ENCODE assay signal across 30 cellular contexts in genomic region chr6:167660944-167661343, GRCh38.
DNase-seq lines count a peak whose midpoint lies in the region; ATAC-seq, FAIRE-seq and TF ChIP-seq lines count a peak whose summit lies in the region.
"Had no signal": no experiment of that assay in that cellular context is flagged by ENCODE, and none has a peak within 500 bp of the region (broad histone marks: within the 10 kb centered on the region; RNA-seq: fewer than 3 reads in every experiment).

No MANE protein-coding gene starts in this region.

- peaks cover 5% of the 10 kb centered on the region for H3K4me1 ChIP-seq in astrocyte (ENCODE audit: insufficient read depth, low read length)
- H3K4me1 ChIP-seq in mesodermal cell (ENCODE audit: control insufficient read depth, insufficient read depth, low read length, poor library complexity, severe bottlenecking) = peaks cover 21% of the 10 kb centered on the region
- H3K4me1 ChIP-seq in smooth muscle cell (ENCODE audit: low read depth) = peaks cover 4% of the 10 kb centered on the region
- no peaks in the 10 kb centered on the region for H3K4me1 ChIP-seq in CD8-positive, alpha-beta T cell (ENCODE audit: insufficient read depth, low read length)
- H3K4me1 ChIP-seq: BE2C, gastrocnemius medialis, right atrium auricular region, tibial artery had no signal

- H3K36me3 ChIP-seq in astrocyte (ENCODE audit: insufficient read depth, low read length) = no peaks in the 10 kb centered on the region
- H3K36me3 ChIP-seq in mesodermal cell (ENCODE audit: control insufficient read depth, insufficient read depth, low read length) = no peaks in the 10 kb centered on the region
- H3K36me3 ChIP-seq in smooth muscle cell (ENCODE audit: low read depth) = no peaks in the 10 kb centered on the region
- no peaks in the 10 kb centered on the region for H3K36me3 ChIP-seq in CD8-positive, alpha-beta T cell (ENCODE audit: insufficient read depth, low read length)
- H3K36me3 ChIP-seq: BE2C, brain microvascular endothelial cell, gastrocnemius medialis, left ventricle myocardium inferior, ovary, right atrium auricular region, tibial artery had no signal

- peaks cover 22% of the 10 kb centered on the region for H3K4me1 Mint-ChIP-seq in astrocyte (ENCODE audit: low read depth, unreplicated experiment)
- no peaks in the 10 kb centered on the region for H3K4me1 Mint-ChIP-seq in CD8-positive, alpha-beta T cell (ENCODE audit: low read depth)
- H3K4me1 Mint-ChIP-seq: activated CD4-positive, alpha-beta T cell treated with anti-CD3 and anti-CD28 coated beads for 36 hours; naive B cell had no signal

- H3K9ac ChIP-seq in astrocyte (ENCODE audit: low read length) = no peak overlapping the region
- H3K9ac ChIP-seq in smooth muscle cell (ENCODE audit: low read depth) = no peak overlapping the region

- no peak for DNase-seq in astrocyte (ENCODE audit: low read depth)
- peak; percentile 57 for DNase-seq in islet precursor cell
- DNase-seq in smooth muscle cell (lab: John Stamatoyannopoulos, UW; ENCODE audit: unreplicated experiment) = no peak
- DNase-seq in activated CD4-positive, alpha-beta T cell treated with anti-CD3 and anti-CD28 coated beads, Interleukin-2, amount 50 U/mL, for 4 hours = no peak
- no peak for DNase-seq in CD8-positive, alpha-beta T cell
- DNase-seq in T1000 (lab: John Stamatoyannopoulos, UW) = no peak
- DNase-seq: activated CD4-positive, alpha-beta T cell treated with anti-CD3 and anti-CD28 coated beads for 36 hours; activated CD8-positive, alpha-beta T cell treated with anti-CD3 and anti-CD28 coated beads, Interleukin-2, amount 10 ng/mL, durations not matched to agents 7 days and 5 days; activated naive CD4-positive, alpha-beta T cell treated with anti-CD3 and anti-CD28 coated beads for 36 hours; BE2C; brain microvascular endothelial cell; DMS153; gastrocnemius medialis; H7; left ventricle myocardium inferior; midbrain; naive B cell; NCI-H1417 treated with DMSO at 0.1 percent for 48 hours; NCI-H2081 treated with DMSO at 0.1 percent for 48 hours; NCI-H2227 treated with DMSO at 0.1 percent for 48 hours; NCI-H526; NK-92 treated with Interleukin-12 subunit alpha and Interleukin-12 subunit beta, amount 100 ng/mL, for 24 hours; Right ventricle myocardium superior; tibial artery had no signal

- H3K4me3 Mint-ChIP-seq in astrocyte (ENCODE audit: unreplicated experiment) = no peak overlapping the region
- H3K4me3 Mint-ChIP-seq in CD8-positive, alpha-beta T cell = no peak overlapping the region
- H3K4me3 Mint-ChIP-seq: activated CD4-positive, alpha-beta T cell treated with anti-CD3 and anti-CD28 coated beads for 36 hours; activated CD8-positive, alpha-beta T cell treated with anti-CD3 and anti-CD28 coated beads, Interleukin-2, amount 10 ng/mL, durations not matched to agents 7 days and 5 days; activated naive CD4-positive, alpha-beta T cell treated with anti-CD3 and anti-CD28 coated beads for 36 hours; naive B cell had no signal

- intact Hi-C loops in CD8-positive, alpha-beta T cell (cut with DNase I, micrococcal nuclease) = no loop called here

- H3K9me3 ChIP-seq in astrocyte (ENCODE audit: insufficient read depth, low read depth, low read length) = no peaks in the 10 kb centered on the region
- H3K9me3 ChIP-seq in mesodermal cell (ENCODE audit: control insufficient read depth, low read length) = peaks cover 9% of the 10 kb centered on the region
- H3K9me3 ChIP-seq in smooth muscle cell (replicated peaks; ENCODE audit: low read depth) = no peaks in the 10 kb centered on the region
- no peaks in the 10 kb centered on the region for H3K9me3 ChIP-seq in CD8-positive, alpha-beta T cell (ENCODE audit: low read length)
- H3K9me3 ChIP-seq: BE2C, gastrocnemius medialis, left ventricle myocardium inferior, ovary, right atrium auricular region, tibial artery had no signal

- 68 to 80% methylated on average over 4 to 5 of the region's 8 CpGs for WGBS in mesodermal cell (ENCODE audit: insufficient coverage in 2 of 2), 2 experiments
- 70% methylated on average over 8 of the region's 8 CpGs for WGBS in smooth muscle cell (ENCODE audit: low lambda C conversion rate)

- H3F3A ChIP-seq in smooth muscle cell (ENCODE audit: low read depth) = no peaks in the 10 kb centered on the region

- H3K4me2 ChIP-seq in astrocyte (ENCODE audit: low read length) = no peak overlapping the region
- H3K4me2 ChIP-seq in smooth muscle cell = peak overlapping the region; percentile 34

- no peaks in the 10 kb centered on the region for H4K20me1 ChIP-seq in astrocyte (ENCODE audit: insufficient read depth, low read length)
- no peaks in the 10 kb centered on the region for H4K20me1 ChIP-seq in smooth muscle cell (ENCODE audit: low read depth)

- no peak overlapping the region for H2AFZ ChIP-seq in astrocyte (ENCODE audit: low read depth, low read length)
- H2AFZ ChIP-seq in smooth muscle cell (ENCODE audit: low read depth) = no peak overlapping the region

- POLR2A ChIA-PET in CD8-positive, alpha-beta T cell (lab: Charles Lee) = no interaction called here

- H3K27me3 ChIP-seq in astrocyte (ENCODE audit: insufficient read depth, low read length) (peaks cover 3% of the 10 kb centered on the region), smooth muscle cell (ENCODE audit: low read depth) (no peaks in the 10 kb centered on the region)
- no peaks in the 10 kb centered on the region for H3K27me3 ChIP-seq in CD8-positive, alpha-beta T cell (ENCODE audit: insufficient read depth, low read length)
- H3K27me3 ChIP-seq: BE2C, brain microvascular endothelial cell, gastrocnemius medialis, ovary, right atrium auricular region had no signal

- H3K9me3 Mint-ChIP-seq in astrocyte (ENCODE audit: unreplicated experiment) = peaks cover 6% of the 10 kb centered on the region
- H3K9me3 Mint-ChIP-seq in CD8-positive, alpha-beta T cell = no peaks in the 10 kb centered on the region
- H3K9me3 Mint-ChIP-seq: activated naive CD4-positive, alpha-beta T cell treated with anti-CD3 and anti-CD28 coated beads for 36 hours had no signal

- no peaks in the 10 kb centered on the region for H3K36me3 Mint-ChIP-seq in astrocyte (ENCODE audit: low read depth, unreplicated experiment)
- H3K36me3 Mint-ChIP-seq in CD8-positive, alpha-beta T cell = no peaks in the 10 kb centered on the region
- H3K36me3 Mint-ChIP-seq: naive B cell had no signal

- CTCF ChIA-PET in CD8-positive, alpha-beta T cell (lab: Charles Lee) = no interaction called here

- FAIRE-seq in astrocyte (lab: Jason Lieb, UNC) = no peak
- FAIRE-seq: GM12891 had no signal

- H3K27me3 Mint-ChIP-seq in astrocyte (ENCODE audit: low read depth, unreplicated experiment) = peaks cover 2% of the 10 kb centered on the region
- H3K27me3 Mint-ChIP-seq in CD8-positive, alpha-beta T cell (ENCODE audit: low read depth) = no peaks in the 10 kb centered on the region

- H3K27ac Mint-ChIP-seq in astrocyte (ENCODE audit: unreplicated experiment) = peak overlapping the region; percentile 89
- no peak overlapping the region for H3K27ac Mint-ChIP-seq in CD8-positive, alpha-beta T cell
- H3K27ac Mint-ChIP-seq: activated CD4-positive, alpha-beta T cell treated with anti-CD3 and anti-CD28 coated beads for 36 hours; activated CD8-positive, alpha-beta T cell treated with anti-CD3 and anti-CD28 coated beads, Interleukin-2, amount 10 ng/mL, durations not matched to agents 7 days and 5 days; activated naive CD4-positive, alpha-beta T cell treated with anti-CD3 and anti-CD28 coated beads for 36 hours; naive B cell had no signal

- H3K4me3 ChIP-seq in astrocyte (ENCODE audit: insufficient read depth, low read depth, low read length) (no peak overlapping the region), mesodermal cell (ENCODE audit: extremely low read depth, insufficient read depth, low read length, poor library complexity, severe bottlenecking) (no peak overlapping the region), smooth muscle cell (no peak overlapping the region)
- no peak overlapping the region for H3K4me3 ChIP-seq in CD8-positive, alpha-beta T cell (ENCODE audit: low read depth, low read length)
- H3K4me3 ChIP-seq: dorsolateral prefrontal cortex, gastrocnemius medialis, left ventricle myocardium inferior, ovary, right atrium auricular region, tibial artery had no signal

- H3K79me2 ChIP-seq in astrocyte (ENCODE audit: insufficient read depth, low read length) (no peaks in the 10 kb centered on the region), smooth muscle cell (ENCODE audit: low read depth) (no peaks in the 10 kb centered on the region)

- H3K27ac ChIP-seq in astrocyte (ENCODE audit: low read depth, low read length) (no peak overlapping the region), mesodermal cell (ENCODE audit: low read depth, low read length, severe bottlenecking) (peak overlapping the region; percentile 45), smooth muscle cell (ENCODE audit: low read depth) (no peak overlapping the region)
- H3K27ac ChIP-seq in CD8-positive, alpha-beta T cell (ENCODE audit: low read depth, low read length) = no peak overlapping the region
- H3K27ac ChIP-seq: brain microvascular endothelial cell, dorsolateral prefrontal cortex, gastrocnemius medialis, left ventricle myocardium inferior, ovary, right atrium auricular region, tibial artery had no signal

- TF ChIP-seq CTCF in astrocyte (IDR thresholded peaks at IDR 0.05; ENCODE audit: insufficient read depth, low read depth, low read length) (no peak), smooth muscle cell (IDR thresholded peaks at IDR 0.05; ENCODE audit: borderline replicate concordance, insufficient read depth, poor library complexity, severe bottlenecking) (no peak)
- TF ChIP-seq CTCF in CD8-positive, alpha-beta T cell (IDR thresholded peaks at IDR 0.05) = no peak

- no peak for ATAC-seq in CD8-positive, alpha-beta T cell
- no peak for ATAC-seq in GM21526 (IDR thresholded peaks at IDR 0.05; ENCODE audit: low FRiP score, unreplicated experiment)
- ATAC-seq: activated CD4-positive, alpha-beta T cell treated with anti-CD3 and anti-CD28 coated beads for 36 hours; activated CD8-positive, alpha-beta T cell treated with anti-CD3 and anti-CD28 coated beads, Interleukin-2, amount 10 ng/mL, durations not matched to agents 7 days and 5 days; gastrocnemius medialis had no signal
